ENCODE assay signal across 31 cellular contexts in the genomic region with DNA sequence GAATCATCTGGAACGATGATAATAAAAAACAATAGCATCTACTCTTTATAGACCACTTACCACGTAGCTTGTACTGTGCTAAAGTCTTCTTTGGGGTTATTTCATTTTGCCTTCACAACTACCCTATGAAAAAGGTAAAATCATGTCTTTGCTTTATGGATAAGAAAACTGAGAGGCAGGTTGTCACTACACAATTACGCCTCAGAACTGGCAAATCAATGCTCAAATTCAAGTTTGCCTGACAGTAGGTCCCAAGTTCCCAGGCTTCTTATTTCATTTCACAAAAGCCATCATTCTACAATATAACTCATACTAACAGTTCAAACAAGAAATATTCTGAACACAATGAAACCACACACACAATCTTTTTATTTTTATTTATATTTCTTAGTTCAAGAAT.
"Had no signal": no experiment of that assay in that cellular context is flagged by ENCODE, and none has a peak within 500 bp of the region (broad histone marks: within the 10 kb centered on the region; RNA-seq: fewer than 3 reads in every experiment).

No MANE protein-coding gene starts in this region.

- H3K27me3 ChIP-seq: MG63 had no signal

- H3K9ac ChIP-seq: KMS-11 had no signal

- H3K4me2 ChIP-seq: KMS-11 had no signal

- H3K4me3 ChIP-seq: MG63 had no signal

- H3K27ac ChIP-seq: KMS-11 had no signal

- H3K9me3 ChIP-seq: MG63 had no signal

- DNase-seq: Karpas-422, Kasumi-1, MG63, MM.1S, MV-4-11, NCI-H1048, NCI-H1092, NCI-H1092 treated with DMSO at 0.1 percent for 48 hours, NCI-H1105, NCI-H1105 treated with DMSO at 0.1 percent for 48 hours, NCI-H1417, NCI-H1417 treated with DMSO at 0.1 percent for 48 hours, NCI-H1436, NCI-H1436 treated with DMSO at 0.1 percent for 48 hours, NCI-H146, NCI-H1694, NCI-H1694 treated with DMSO at 0.1 percent for 48 hours, NCI-H187, NCI-H187 treated with DMSO at 0.1 percent for 48 hours, NCI-H1930, NCI-H2029, NCI-H2029 treated with DMSO at 0.1 percent for 48 hours, NCI-H2081, NCI-H2081 treated with DMSO at 0.1 percent for 48 hours, NCI-H2107, NCI-H2171, NCI-H2227 treated with DMSO at 0.1 percent for 48 hours, NCI-H226, NCI-H345, NCI-H510A had no signal

- H3K36me3 ChIP-seq: MG63 had no signal
